Comparison of ENCODE assay signal across 1 cellular context in the genomic region with DNA sequence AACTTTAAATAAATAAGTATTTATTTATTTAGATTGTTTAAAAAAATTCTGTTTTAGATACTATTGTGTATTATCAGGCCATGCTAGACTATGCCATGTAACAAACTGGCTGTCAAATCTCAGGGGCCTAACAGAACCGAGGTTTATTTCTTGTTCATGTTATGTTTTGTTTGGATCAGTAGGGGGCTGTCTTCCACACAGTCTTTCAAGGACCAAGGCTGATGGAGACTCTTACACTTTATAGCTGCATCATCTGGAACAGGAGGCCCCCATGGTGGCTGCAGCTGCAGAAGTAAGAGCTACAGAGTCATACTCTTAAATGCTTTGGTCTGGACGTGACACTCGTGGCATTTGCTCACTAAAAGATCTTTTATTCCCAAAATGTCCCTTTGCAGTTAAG.
TF ChIP-seq lines count a peak whose summit lies in the region.

No MANE protein-coding gene starts in this region.

TF ChIP-seq in IMR-90, 13 proteins besides CTCF, POLR2A, EP300 and RAD21 (continued from another document):
- TF ChIP-seq, protein P1, sequence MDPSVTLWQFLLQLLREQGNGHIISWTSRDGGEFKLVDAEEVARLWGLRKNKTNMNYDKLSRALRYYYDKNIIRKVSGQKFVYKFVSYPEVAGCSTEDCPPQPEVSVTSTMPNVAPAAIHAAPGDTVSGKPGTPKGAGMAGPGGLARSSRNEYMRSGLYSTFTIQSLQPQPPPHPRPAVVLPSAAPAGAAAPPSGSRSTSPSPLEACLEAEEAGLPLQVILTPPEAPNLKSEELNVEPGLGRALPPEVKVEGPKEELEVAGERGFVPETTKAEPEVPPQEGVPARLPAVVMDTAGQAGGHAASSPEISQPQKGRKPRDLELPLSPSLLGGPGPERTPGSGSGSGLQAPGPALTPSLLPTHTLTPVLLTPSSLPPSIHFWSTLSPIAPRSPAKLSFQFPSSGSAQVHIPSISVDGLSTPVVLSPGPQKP (IDR thresholded peaks at IDR 0.05; ENCODE audit: borderline replicate concordance, low read depth, low read length) = no peak
- TF ChIP-seq MAFK (IDR thresholded peaks at IDR 0.05; ENCODE audit: low read depth, low read length) (no peak), MXI1 (IDR thresholded peaks at IDR 0.05; ENCODE audit: borderline replicate concordance, low read depth, low read length) (no peak), NFE2L2 (IDR thresholded peaks at IDR 0.05; ENCODE audit: low read depth, low read length) (no peak), SMC3 (IDR thresholded peaks at IDR 0.05; ENCODE audit: low read depth, low read length) (no peak), CHD1 (IDR thresholded peaks at IDR 0.05; ENCODE audit: low read depth, low read length) (no peak)
- TF ChIP-seq, protein P2, sequence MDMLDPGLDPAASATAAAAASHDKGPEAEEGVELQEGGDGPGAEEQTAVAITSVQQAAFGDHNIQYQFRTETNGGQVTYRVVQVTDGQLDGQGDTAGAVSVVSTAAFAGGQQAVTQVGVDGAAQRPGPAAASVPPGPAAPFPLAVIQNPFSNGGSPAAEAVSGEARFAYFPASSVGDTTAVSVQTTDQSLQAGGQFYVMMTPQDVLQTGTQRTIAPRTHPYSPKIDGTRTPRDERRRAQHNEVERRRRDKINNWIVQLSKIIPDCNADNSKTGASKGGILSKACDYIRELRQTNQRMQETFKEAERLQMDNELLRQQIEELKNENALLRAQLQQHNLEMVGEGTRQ (IDR thresholded peaks at IDR 0.05; ENCODE audit: low read depth, low read length) = no peak
